23 cellular contexts compared by ENCODE assay signal in genomic region chr1:3824650-3825049, GRCh38. TPM values are rescaled to one million over a fixed set of nuclear protein-coding genes. Genes with fewer than 3 reads are reported as not detected.
A peak's percentile ranks its signal among the peaks of the same experiment; 100 is the strongest.
DNase-seq lines count a peak whose midpoint lies in the region; ATAC-seq and TF ChIP-seq lines count a peak whose summit lies in the region.
"Had no signal": no experiment of that assay in that cellular context is flagged by ENCODE, and none has a peak within 500 bp of the region (broad histone marks: within the 10 kb centered on the region; RNA-seq: fewer than 3 reads in every experiment).

No MANE protein-coding gene starts in this region.

- H3K27ac ChIP-seq in HEK293 (ENCODE audit: extremely low read depth, low read depth, low read length) (no peak overlapping the region), upper lobe of right lung (no peak overlapping the region)
- H3K27ac ChIP-seq: A549; BLaER1 treated with 17β-estradiol and CSF1 and Interleukin-3, amounts not matched to agents 10 nM and 100 nM; GM23248 had no signal

- CTCF ChIA-PET in HEK293 (lab: Yijun Ruan, JAX) = no interaction called here

- ATAC-seq in upper lobe of right lung = no peak
- no peak for ATAC-seq in HG03469 (IDR thresholded peaks at IDR 0.05; ENCODE audit: unreplicated experiment)
- no peak for ATAC-seq in esophagus mucosa
- ATAC-seq: A549 had no signal

- H3K4me3 ChIP-seq in HEK293 (ENCODE audit: low read depth, low read length) = no peak overlapping the region
- no peak overlapping the region for H3K4me3 ChIP-seq in upper lobe of right lung
- H3K4me3 ChIP-seq: A549; BLaER1 treated with 17β-estradiol and CSF1 and Interleukin-3, amounts not matched to agents 10 nM and 100 nM; GM23248 had no signal

- H3K9me3 ChIP-seq in HEK293 (ENCODE audit: control insufficient read depth, insufficient read depth, low read depth, low read length) (no peaks in the 10 kb centered on the region), upper lobe of right lung (no peaks in the 10 kb centered on the region)
- H3K9me3 ChIP-seq: A549; BE2C; BLaER1 treated with 17β-estradiol and CSF1 and Interleukin-3, amounts not matched to agents 10 nM and 100 nM had no signal

- POLR2A ChIA-PET in HEK293 (lab: Yijun Ruan, JAX) = no interaction called here

- peaks cover 9% of the 10 kb centered on the region for H3K36me3 Mint-ChIP-seq in glutamatergic neuron (ENCODE audit: unreplicated experiment)
- H3K36me3 Mint-ChIP-seq in nephron progenitor cell (ENCODE audit: low read depth) = peaks cover 25% of the 10 kb centered on the region

- H3K4me1 Mint-ChIP-seq in glutamatergic neuron (ENCODE audit: low read depth, unreplicated experiment) = peaks cover 52% of the 10 kb centered on the region
- H3K4me1 Mint-ChIP-seq in nephron progenitor cell = peaks cover 22% of the 10 kb centered on the region
- H3K4me1 Mint-ChIP-seq: CD14-positive monocyte; CD8-positive, alpha-beta memory T cell had no signal

- intact Hi-C loops in upper lobe of right lung (cut with DNase I) = no loop called here

- no peak for DNase-seq in glutamatergic neuron
- no peak for DNase-seq in nephron progenitor cell
- peak; percentile 37 for DNase-seq in upper lobe of right lung
- DNase-seq in DMS53 treated with DMSO at 0.1 percent for 48 hours (lab: John Stamatoyannopoulos, UW; ENCODE audit: unreplicated experiment) = no peak
- DNase-seq: 8988T; ACHN; AML-193; BE2C; CD4-positive, alpha-beta T cell; CD8-positive, alpha-beta memory T cell; DMS 273 treated with DMSO at 0.1 percent for 48 hours; DMS79 treated with DMSO at 0.1 percent for 48 hours; GF-D8; GM23248; H7; HCEC 1CT had no signal

- H3K27me3 ChIP-seq in upper lobe of right lung = no peaks in the 10 kb centered on the region
- H3K27me3 ChIP-seq: BE2C; BLaER1 treated with 17β-estradiol and CSF1 and Interleukin-3, amounts not matched to agents 10 nM and 100 nM had no signal

- H3K27me3 Mint-ChIP-seq in glutamatergic neuron (ENCODE audit: unreplicated experiment) = peaks cover 19% of the 10 kb centered on the region
- H3K27me3 Mint-ChIP-seq in nephron progenitor cell (ENCODE audit: low read depth, poor library complexity) = peaks cover 1% of the 10 kb centered on the region
- H3K27me3 Mint-ChIP-seq: CD4-positive, alpha-beta T cell; CD8-positive, alpha-beta memory T cell had no signal

- H3K4me1 ChIP-seq in HEK293 (ENCODE audit: control insufficient read depth, insufficient read depth, low read length) (no peaks in the 10 kb centered on the region), upper lobe of right lung (no peaks in the 10 kb centered on the region)
- H3K4me1 ChIP-seq: A549 had no signal

- H3K36me3 ChIP-seq in HEK293 (ENCODE audit: control insufficient read depth in 2 of 2, insufficient read depth in 1 of 2, low read length in 2 of 2) (peaks cover 5 to 99% of the 10 kb centered on the region in 2 experiments; a peak in 2 of 3 replicates), upper lobe of right lung (peaks cover 88% of the 10 kb centered on the region)
- H3K36me3 ChIP-seq: BE2C had no signal

- H3K4me3 Mint-ChIP-seq in glutamatergic neuron (ENCODE audit: unreplicated experiment) (peak overlapping the region; percentile 72), nephron progenitor cell (no peak overlapping the region)
- H3K4me3 Mint-ChIP-seq: CD14-positive monocyte; CD4-positive, alpha-beta T cell; CD8-positive, alpha-beta memory T cell had no signal

- TF ChIP-seq CTCF in HEK293 (tag by site-specific recombination; IDR thresholded peaks at IDR 0.05) (no peak), glutamatergic neuron (IDR thresholded peaks at IDR 0.05; ENCODE audit: partially characterized antibody, unreplicated experiment) (no peak), nephron progenitor cell (IDR thresholded peaks at IDR 0.05) (no peak), upper lobe of right lung (IDR thresholded peaks at IDR 0.05) (no peak)

- H3K9me3 Mint-ChIP-seq in glutamatergic neuron (ENCODE audit: unreplicated experiment) (peaks cover 25% of the 10 kb centered on the region), nephron progenitor cell (no peaks in the 10 kb centered on the region)
- H3K9me3 Mint-ChIP-seq: CD14-positive monocyte; CD4-positive, alpha-beta T cell; CD8-positive, alpha-beta memory T cell had no signal

- H3K27ac Mint-ChIP-seq in glutamatergic neuron (ENCODE audit: unreplicated experiment) = peak overlapping the region; percentile 96
- H3K27ac Mint-ChIP-seq in nephron progenitor cell = peak overlapping the region; percentile 50
- H3K27ac Mint-ChIP-seq: CD14-positive monocyte; CD4-positive, alpha-beta T cell; CD8-positive, alpha-beta memory T cell had no signal

TF ChIP-seq in HEK293, 187 proteins besides CTCF, POLR2A, EP300 and RAD21:
- TF ChIP-seq ZNF76 (tag by site-specific recombination; IDR thresholded peaks at IDR 0.05; ENCODE audit: borderline replicate concordance, low read depth) (peak; percentile 99), ZNF221 (tag by site-specific recombination; IDR thresholded peaks at IDR 0.05; ENCODE audit: borderline replicate concordance) (no peak)

RNA-seq across cellular contexts. Expression of gene LRRC47, which starts 28.4 kb away (rescaled TPM):
- 79.7 TPM for total RNA-seq in glutamatergic neuron (ENCODE audit: unreplicated experiment)
- 34.2 TPM for total RNA-seq in upper lobe of right lung
- 38.6 TPM for total RNA-seq in esophagus mucosa

RNA-seq across cellular contexts. Expression of gene CEP104, which starts 32.4 kb away (rescaled TPM):
- total RNA-seq in glutamatergic neuron (ENCODE audit: unreplicated experiment) (102 TPM), upper lobe of right lung (61.0 TPM), esophagus mucosa (27.8 TPM)

RNA-seq across cellular contexts. Expression of gene DFFB, which starts 32.6 kb away (rescaled TPM):
- total RNA-seq in glutamatergic neuron (ENCODE audit: unreplicated experiment) = 16.4 TPM
- 8.5 TPM for total RNA-seq in upper lobe of right lung
- 2.4 TPM for total RNA-seq in esophagus mucosa

RNA-seq across cellular contexts. Expression of gene SMIM1, which starts 52.1 kb away (rescaled TPM):
- 7.5 TPM for total RNA-seq in glutamatergic neuron (ENCODE audit: unreplicated experiment)
- 9.3 TPM for total RNA-seq in upper lobe of right lung
- total RNA-seq in esophagus mucosa = 1.5 TPM
- total RNA-seq: Daoy, GM23248 had no signal
